Comparison of ENCODE assay signal across 8 cellular contexts in genomic region chr10:23439920-23440875, GRCh38. TPM values are rescaled to one million over a fixed set of nuclear protein-coding genes. Genes with fewer than 3 reads are reported as not detected.
DNase-seq lines count a peak whose midpoint lies in the region; ATAC-seq and TF ChIP-seq lines count a peak whose summit lies in the region.

No MANE protein-coding gene starts in this region.

- peak overlapping the region; percentile 79 for H3K4me3 ChIP-seq in iPS-15b (ENCODE audit: low read depth, low read length)
- peak overlapping the region; percentile 63 to 81 (median 72) for H3K4me3 ChIP-seq in gastrocnemius medialis

- no peak for TF ChIP-seq CTCF in gastrocnemius medialis (IDR thresholded peaks at IDR 0.05 in 4 of 5, conservative IDR thresholded peaks at IDR 0.05 in 1 of 5)

- DNase-seq in NCI-H82 (lab: John Stamatoyannopoulos, UW) (peak; percentile 33), NCI-H82 treated with DMSO at 0.1 percent for 48 hours (lab: John Stamatoyannopoulos, UW; ENCODE audit: unreplicated experiment) (no peak), astrocyte of the hippocampus (ENCODE audit: low read depth, low spot score) (peak; percentile 36), gastrocnemius medialis (peak in 1 of 2 donors; percentile 25), NCI-H1694 (lab: John Stamatoyannopoulos, UW) (no peak)

- peak in 1 of 2 donors; percentile 34 for TF ChIP-seq POLR2A in gastrocnemius medialis (IDR thresholded peaks at IDR 0.05)

- in situ Hi-C loops in gastrocnemius medialis (cut with MboI; ENCODE audit: low sequenced_read_pairs in 4 of 4) = loop anchor here in 1 of 4 donors (25.0 kb wide), 1 partner anchor 1128 kb away; the partner anchor contains the start of genes BMI1 and COMMD3

- H3K9me3 ChIP-seq in iPS-15b (ENCODE audit: control insufficient read depth, insufficient read depth, low read length) (no peaks in the 10 kb centered on the region), gastrocnemius medialis (no peaks in the 10 kb centered on the region)

- ATAC-seq in HG03045 (IDR thresholded peaks at IDR 0.05; ENCODE audit: unreplicated experiment) (peak; percentile 19), SK-N-SH treated with all-trans-retinoic acid at 6 μM for 48 hours (peak; percentile 44), gastrocnemius medialis (peak; percentile 5 to 17)

- no peak overlapping the region for H3K9ac ChIP-seq in iPS-15b (ENCODE audit: low read depth, low read length)

- H3K4me1 ChIP-seq in iPS-15b (ENCODE audit: control insufficient read depth, insufficient read depth, low read length) (no peaks in the 10 kb centered on the region), gastrocnemius medialis (peaks cover 26 to 29% of the 10 kb centered on the region in 2 donors)

- intact Hi-C loops in gastrocnemius medialis (cut with DNase I; ENCODE audit: low total_unique reads) = loop anchor here (1.0 to 10.0 kb wide), 2 partner anchors 41 to 1115 kb away; partner anchors contain the start of gene BMI1

- H3K36me3 ChIP-seq in iPS-15b (ENCODE audit: control insufficient read depth, insufficient read depth, low read length) (no peaks in the 10 kb centered on the region), gastrocnemius medialis (peaks cover 0 to 19% of the 10 kb centered on the region in 2 donors)

- peaks cover 14% of the 10 kb centered on the region for H3K27me3 ChIP-seq in iPS-15b (ENCODE audit: control insufficient read depth, insufficient read depth, low read length)
- H3K27me3 ChIP-seq in gastrocnemius medialis = no peaks in the 10 kb centered on the region

- H3K27ac ChIP-seq in gastrocnemius medialis = peak overlapping the region; percentile 91 to 95 (median 92)

TF ChIP-seq in SK-N-SH treated with all-trans-retinoic acid at 6 μM for 48 hours, 23 proteins besides CTCF, POLR2A, EP300 and RAD21:
- TF ChIP-seq ZFP3 (CRISPR knock-in tag; IDR thresholded peaks at IDR 0.05) = no peak

RNA-seq across cellular contexts. Expression of gene OTUD1, which starts 1.3 kb away (rescaled TPM):
- 10 to 100 TPM in 1 of 4 donors, 1 to 10 TPM in 3; 5.3 to 16.9 (median 7.7) TPM for total RNA-seq in gastrocnemius medialis

Comparison
In these comparisons a context has a peak if more than half of its experiments do, and no peak if none do; other contexts are left out.
1. DNase-seq: peak in NCI-H82 (single experiment) and astrocyte of the hippocampus (single experiment); none in NCI-H82 treated with DMSO at 0.1 percent for 48 hours (single experiment) and NCI-H1694 (single experiment).
2. Peak in every context shown above with its lines, with median percentiles within 50 percentile points of each other: ATAC-seq.